In genomic region chr19:15551183-15552004, GRCh38 we compare ENCODE assay signal across 8 cellular contexts. TPM values are rescaled to one million over a fixed set of nuclear protein-coding genes. Genes with fewer than 3 reads are reported as not detected.
DNase-seq lines count a peak whose midpoint lies in the region; ATAC-seq, FAIRE-seq and TF ChIP-seq lines count a peak whose summit lies in the region.

No MANE protein-coding gene starts in this region.

- H4K8ac ChIP-seq in mesendoderm (ENCODE audit: low read depth, low read length), result no peak overlapping the region

- no peak overlapping the region for H2AK5ac ChIP-seq in mesendoderm (ENCODE audit: low read length)

- no peak overlapping the region for H4K5ac ChIP-seq in mesendoderm (ENCODE audit: low read length)

- H3K27ac Mint-ChIP-seq in activated naive CD8-positive, alpha-beta T cell treated with anti-CD3 and anti-CD28 coated beads, Interleukin-2, amount 50 U/mL, for 24 hours, result no peak overlapping the region
- H3K27ac Mint-ChIP-seq in stimulated activated memory B cell treated with anti-CD40 and anti-IgM and Interleukin-4, amounts not matched to agents 10 μg/mL and 1 μg/mL and 100 μg/mL, for 72 hours, result no peak overlapping the region

- H2BK120ac ChIP-seq in mesendoderm (ENCODE audit: low read depth, low read length), result no peak overlapping the region

- H3K36me3 Mint-ChIP-seq in activated naive CD8-positive, alpha-beta T cell treated with anti-CD3 and anti-CD28 coated beads, Interleukin-2, amount 50 U/mL, for 24 hours (ENCODE audit: low read depth), result no peaks in the 10 kb centered on the region
- no peaks in the 10 kb centered on the region for H3K36me3 Mint-ChIP-seq in stimulated activated memory B cell treated with anti-CD40 and anti-IgM and Interleukin-4, amounts not matched to agents 10 μg/mL and 1 μg/mL and 100 μg/mL, for 72 hours

- no peaks in the 10 kb centered on the region for H3K27me3 ChIP-seq in mesendoderm (ENCODE audit: insufficient read depth, low read length, poor library complexity)

- no peaks in the 10 kb centered on the region for H3K4me1 ChIP-seq in mesendoderm (ENCODE audit: control insufficient read depth, low read depth, low read length)

- TF ChIP-seq POLR2A in GM12892 (IDR thresholded peaks at IDR 0.05; ENCODE audit: low read depth, low read length), result no peak

- H3K36me3 ChIP-seq in mesendoderm (ENCODE audit: control insufficient read depth, insufficient read depth, low read length), result no peaks in the 10 kb centered on the region

- no peaks in the 10 kb centered on the region for H3K79me1 ChIP-seq in mesendoderm (ENCODE audit: low read length)

- no peak overlapping the region for H3K4ac ChIP-seq in mesendoderm (ENCODE audit: low read depth, low read length)

- H2BK15ac ChIP-seq in mesendoderm (replicated peaks; ENCODE audit: low read depth), result no peak overlapping the region

- no peak overlapping the region for H3K18ac ChIP-seq in mesendoderm (ENCODE audit: low read length)

- H3K27ac ChIP-seq in mesendoderm (ENCODE audit: low read depth, low read length), result no peak overlapping the region

- H3K4me1 Mint-ChIP-seq in activated naive CD8-positive, alpha-beta T cell treated with anti-CD3 and anti-CD28 coated beads, Interleukin-2, amount 50 U/mL, for 24 hours, result peaks cover 27% of the 10 kb centered on the region
- peaks cover 25% of the 10 kb centered on the region for H3K4me1 Mint-ChIP-seq in stimulated activated memory B cell treated with anti-CD40 and anti-IgM and Interleukin-4, amounts not matched to agents 10 μg/mL and 1 μg/mL and 100 μg/mL, for 72 hours

- no peak overlapping the region for H3K4me3 ChIP-seq in mesendoderm (ENCODE audit: low read length)

- H3K23ac ChIP-seq in mesendoderm (ENCODE audit: low read length), result no peak overlapping the region

- H3K4me3 Mint-ChIP-seq in activated naive CD8-positive, alpha-beta T cell treated with anti-CD3 and anti-CD28 coated beads, Interleukin-2, amount 50 U/mL, for 24 hours, result peak overlapping the region; percentile 67
- peak overlapping the region; percentile 68 for H3K4me3 Mint-ChIP-seq in stimulated activated memory B cell treated with anti-CD40 and anti-IgM and Interleukin-4, amounts not matched to agents 10 μg/mL and 1 μg/mL and 100 μg/mL, for 72 hours

- DNase-seq in GM12892 (ENCODE audit: insufficient read length) (peak; percentile 47), T follicular helper cell (ENCODE audit: low read depth) (peak; percentile 53), mesendoderm (peak; percentile 23), mesenteric fat pad (ENCODE audit: low spot score) (no peak), NCI-H1694 treated with DMSO at 0.1 percent for 48 hours (lab: John Stamatoyannopoulos, UW) (no peak)
- peak; percentile 76 for DNase-seq in activated naive CD8-positive, alpha-beta T cell treated with anti-CD3 and anti-CD28 coated beads, Interleukin-2, amount 50 U/mL, for 24 hours

- ATAC-seq in activated naive CD8-positive, alpha-beta T cell treated with anti-CD3 and anti-CD28 coated beads, Interleukin-2, amount 50 U/mL, for 24 hours, result peak; percentile 16
- ATAC-seq in stimulated activated memory B cell treated with anti-CD40 and anti-IgM and Interleukin-4, amounts not matched to agents 10 μg/mL and 1 μg/mL and 100 μg/mL, for 72 hours, result peak; percentile 52
- no peak for ATAC-seq in GM21360 (IDR thresholded peaks at IDR 0.05; ENCODE audit: unreplicated experiment)

- no peaks in the 10 kb centered on the region for H3K79me2 ChIP-seq in mesendoderm (ENCODE audit: control insufficient read depth, insufficient read depth, low read length)

- H3K27me3 Mint-ChIP-seq in activated naive CD8-positive, alpha-beta T cell treated with anti-CD3 and anti-CD28 coated beads, Interleukin-2, amount 50 U/mL, for 24 hours, result peaks cover 2% of the 10 kb centered on the region
- H3K27me3 Mint-ChIP-seq in stimulated activated memory B cell treated with anti-CD40 and anti-IgM and Interleukin-4, amounts not matched to agents 10 μg/mL and 1 μg/mL and 100 μg/mL, for 72 hours, result peaks cover 39% of the 10 kb centered on the region

- FAIRE-seq in GM12892 (lab: Jason Lieb, UNC), result no peak

- no CpG with 5 or more reads among the region's 41 CpGs for WGBS in mesendoderm (ENCODE audit: extremely low coverage, insufficient coverage, low lambda C conversion rate)

- H2BK5ac ChIP-seq in mesendoderm (ENCODE audit: low read length), result no peak overlapping the region

- H3K4me2 ChIP-seq in mesendoderm (ENCODE audit: low read length), result no peak overlapping the region

- no peak overlapping the region for H3K9ac ChIP-seq in mesendoderm (ENCODE audit: low read length)

- H3K56ac ChIP-seq in mesendoderm (ENCODE audit: low read length), result no peak overlapping the region

- H3K9me3 Mint-ChIP-seq in activated naive CD8-positive, alpha-beta T cell treated with anti-CD3 and anti-CD28 coated beads, Interleukin-2, amount 50 U/mL, for 24 hours, result no peaks in the 10 kb centered on the region
- no peaks in the 10 kb centered on the region for H3K9me3 Mint-ChIP-seq in stimulated activated memory B cell treated with anti-CD40 and anti-IgM and Interleukin-4, amounts not matched to agents 10 μg/mL and 1 μg/mL and 100 μg/mL, for 72 hours

RNA-seq across cellular contexts. Expression of gene CYP4F22, which starts 43.1 kb away (rescaled TPM):
- not detected for polyA plus RNA-seq in GM12892 (2012; ENCODE audit: missing spikeins)
- 0.10 TPM for polyA plus RNA-seq in mesendoderm (2013, experiment 1 of 2)
- 0.11 TPM for polyA plus RNA-seq in mesendoderm (2013, experiment 2 of 2)
- not detected for total RNA-seq in mesenteric fat pad

Comparison
In these comparisons a context has a peak if more than half of its experiments do, and no peak if none do; other contexts are left out.
1. DNase-seq: peak in GM12892 (single experiment), T follicular helper cell (single experiment), activated naive CD8-positive, alpha-beta T cell treated with anti-CD3 and anti-CD28 coated beads, Interleukin-2, amount 50 U/mL, for 24 hours (single experiment) and mesendoderm (single experiment); none in mesenteric fat pad (single experiment) and NCI-H1694 treated with DMSO at 0.1 percent for 48 hours (single experiment).